Comparison of ENCODE assay signal across 8 cellular contexts in genomic region chr16:85428168-85428898, GRCh38.
DNase-seq lines count a peak whose midpoint lies in the region; ATAC-seq and TF ChIP-seq lines count a peak whose summit lies in the region.

No MANE protein-coding gene starts in this region.

- no peaks in the 10 kb centered on the region for H3F3A ChIP-seq in neural cell (ENCODE audit: insufficient read depth, low read length, poor library complexity, severe bottlenecking)

- no peaks in the 10 kb centered on the region for H3K36me3 Mint-ChIP-seq in WTC11
- no peaks in the 10 kb centered on the region for H3K36me3 Mint-ChIP-seq in effector memory CD8-positive, alpha-beta T cell (ENCODE audit: insufficient read depth)

- TF ChIP-seq EP300 in neural cell (conservative IDR thresholded peaks at IDR 0.05; ENCODE audit: poor library complexity, severe bottlenecking), result no peak

- H3K27ac Mint-ChIP-seq in WTC11, result no peak overlapping the region
- no peak overlapping the region for H3K27ac Mint-ChIP-seq in effector memory CD8-positive, alpha-beta T cell

- no peaks in the 10 kb centered on the region for H3K79me2 ChIP-seq in neural cell (replicated peaks; ENCODE audit: insufficient read depth, low read length)

- H3K36me3 ChIP-seq in neural cell (ENCODE audit: insufficient read depth, low read length) (no peaks in the 10 kb centered on the region), MG63 (no peaks in the 10 kb centered on the region)

- CTCF ChIA-PET in WTC11 (lab: Charles Lee), result interaction anchor here (0.5 to 2.7 kb wide), 38 partner anchors 8 to 314 kb away, joined by 3 to 21 read pairs (median 4); no protein-coding TSS in a partner anchor

- no peaks in the 10 kb centered on the region for H3K9me2 ChIP-seq in neural cell (ENCODE audit: insufficient read depth, low read length)

- TF ChIP-seq CTCF in WTC11 (IDR thresholded peaks at IDR 0.05) (peak; percentile 27; the same call in 1 of the 2 replicates), neural cell (IDR thresholded peaks at IDR 0.05; ENCODE audit: poor library complexity, severe bottlenecking) (peak; percentile 48)

- no peaks in the 10 kb centered on the region for H3K27me3 Mint-ChIP-seq in WTC11 (ENCODE audit: low read depth)
- peaks cover 32 to 42% of the 10 kb centered on the region in 2 donors for H3K27me3 Mint-ChIP-seq in effector memory CD8-positive, alpha-beta T cell

- H3K9ac ChIP-seq in neural cell (ENCODE audit: low read length), result no peak overlapping the region

- H2AFZ ChIP-seq in neural cell (ENCODE audit: low read depth, low read length), result no peak overlapping the region

- H3K4me3 ChIP-seq in neural cell (ENCODE audit: low read length) (no peak overlapping the region), MG63 (no peak overlapping the region)

- no peaks in the 10 kb centered on the region for H3K9me3 Mint-ChIP-seq in WTC11
- no peaks in the 10 kb centered on the region for H3K9me3 Mint-ChIP-seq in effector memory CD8-positive, alpha-beta T cell

- no peaks in the 10 kb centered on the region for H3K9me3 ChIP-seq in neural cell (ENCODE audit: low read length)
- H3K9me3 ChIP-seq in MG63, result no peaks in the 10 kb centered on the region

- ATAC-seq in WTC11, result peak; percentile 59
- peak; percentile 90 for ATAC-seq in effector memory CD8-positive, alpha-beta T cell (replicated peaks)
- ATAC-seq in HG02571 (IDR thresholded peaks at IDR 0.05; ENCODE audit: unreplicated experiment), result no peak
- ATAC-seq in GM21381 (IDR thresholded peaks at IDR 0.05; ENCODE audit: unreplicated experiment), result no peak

- POLR2A ChIA-PET in WTC11 (lab: Charles Lee), result no interaction called here

- peaks cover 7% of the 10 kb centered on the region; the same call in 1 of the 2 replicates for H3K4me1 Mint-ChIP-seq in WTC11
- H3K4me1 Mint-ChIP-seq in effector memory CD8-positive, alpha-beta T cell (ENCODE audit: low read depth in 2 of 2), result peaks cover 0 to 2% of the 10 kb centered on the region in 2 donors

- no peak overlapping the region for H3K4me2 ChIP-seq in neural cell (ENCODE audit: low read length)

- peak; percentile 28 for TF ChIP-seq RAD21 in neural cell (conservative IDR thresholded peaks at IDR 0.05)

- no peak overlapping the region for H3K4me3 Mint-ChIP-seq in WTC11
- H3K4me3 Mint-ChIP-seq in effector memory CD8-positive, alpha-beta T cell, result no peak overlapping the region

- H4K20me1 ChIP-seq in neural cell (ENCODE audit: insufficient read depth), result no peaks in the 10 kb centered on the region

- peak; percentile 3 for DNase-seq in COLO829 (ENCODE audit: low spot score)
- peak; percentile 36 for DNase-seq in HT1080 (ENCODE audit: low read depth)
- peak; percentile 63 for DNase-seq in WTC11 (ENCODE audit: low spot score)
- peak; percentile 45 to 65 (median 51) for DNase-seq in effector memory CD8-positive, alpha-beta T cell
- DNase-seq in MG63, result no peak

- H3K27me3 ChIP-seq in neural cell (ENCODE audit: insufficient read depth, low read depth, low read length) (no peaks in the 10 kb centered on the region), MG63 (no peaks in the 10 kb centered on the region)

- H3K27ac ChIP-seq in neural cell (ENCODE audit: low read length), result no peak overlapping the region

TF ChIP-seq in WTC11, 78 proteins besides CTCF, POLR2A, EP300 and RAD21:
- no peak for TF ChIP-seq ZNF263 (CRISPR knock-in tag; IDR thresholded peaks at IDR 0.05; ENCODE audit: low read depth)
- 0 out of 2 replicates have a peak, but pooled peaks have one; percentile 31 for TF ChIP-seq NFATC4 (CRISPR knock-in tag; IDR thresholded peaks at IDR 0.05)
- peak; percentile 28; the same call in 1 of the 2 replicates for TF ChIP-seq ZNF121 (CRISPR knock-in tag; IDR thresholded peaks at IDR 0.05)
- peak; percentile 92 for TF ChIP-seq GTF2I (CRISPR knock-in tag; conservative IDR thresholded peaks at IDR 0.05)
- TF ChIP-seq E2F5 (CRISPR knock-in tag; IDR thresholded peaks at IDR 0.05), result no peak
TF ChIP-seq in WTC11: peak in this region for 3.

TF ChIP-seq in neural cell, 6 proteins besides CTCF, POLR2A, EP300 and RAD21:
- TF ChIP-seq EZH2 (IDR thresholded peaks at IDR 0.05; ENCODE audit: borderline replicate concordance, insufficient read depth, low read length, poor library complexity, severe bottlenecking) (no peak), MXI1 (conservative IDR thresholded peaks at IDR 0.05; ENCODE audit: poor library complexity, severe bottlenecking) (no peak), TAF1 (IDR thresholded peaks at IDR 0.05; ENCODE audit: low read depth) (no peak), POLR2AphosphoS5 (IDR thresholded peaks at IDR 0.05) (no peak), SMC3 (conservative IDR thresholded peaks at IDR 0.05; ENCODE audit: poor library complexity) (peak; percentile 39), REST (IDR thresholded peaks at IDR 0.05; ENCODE audit: borderline replicate concordance) (no peak)

Comparison
In these comparisons a context has a peak if more than half of its experiments do, and no peak if none do; other contexts are left out.
1. ATAC-seq: peak in WTC11 (single experiment) and effector memory CD8-positive, alpha-beta T cell (single experiment); none in HG02571 (single experiment) and GM21381 (single experiment).